In genomic region chr19:2636897-2637683, GRCh38 we compare ENCODE assay signal across 8 cellular contexts.
DNase-seq lines count a peak whose midpoint lies in the region; ATAC-seq and TF ChIP-seq lines count a peak whose summit lies in the region.

No MANE protein-coding gene starts in this region.

- peaks cover 14% of the 10 kb centered on the region for H3K27me3 Mint-ChIP-seq in H9 (ENCODE audit: low read depth)

- H3K14ac ChIP-seq in H9 (ENCODE audit: insufficient read depth, low read length): no peak overlapping the region

- WGBS in H9 (ENCODE audit: extremely low coverage, insufficient read length, low lambda C conversion rate): no CpG with 5 or more reads among the region's 37 CpGs

- H3K4me2 ChIP-seq in H9 (ENCODE audit: insufficient read depth, insufficient read length, low read length): peak overlapping the region; percentile 50

- H3K9me3 Mint-ChIP-seq in H9: peaks cover 0 to 3% of the 10 kb centered on the region in 2 experiments; a peak in 1 of 5 replicates

- peaks cover 7 to 14% of the 10 kb centered on the region in 2 experiments for H3K4me1 Mint-ChIP-seq in H9

- H3K18ac ChIP-seq in H9 (ENCODE audit: insufficient read length, low read depth, low read length): no peak overlapping the region

- H3K4me3 Mint-ChIP-seq in H9: peak overlapping the region; percentile 36 to 69

- H2BK5ac ChIP-seq in H9 (ENCODE audit: insufficient read length, low read length): no peak overlapping the region

- no peak overlapping the region for H3K23ac ChIP-seq in H9 (ENCODE audit: insufficient read length, low read depth, low read length)

- peaks cover 4% of the 10 kb centered on the region for H3K23me2 ChIP-seq in H9 (ENCODE audit: insufficient read length, low read depth, low read length, poor library complexity, severe bottlenecking)

- no peak overlapping the region for H3T11ph ChIP-seq in H9 (ENCODE audit: low read length)

- H3K4ac ChIP-seq in H9 (ENCODE audit: low read depth, low read length): no peak overlapping the region

- peaks cover 14% of the 10 kb centered on the region for H3K27me3 ChIP-seq in AG04450 (ENCODE audit: control insufficient read depth, insufficient read depth, low read length)
- H3K27me3 ChIP-seq in H9 (ENCODE audit: insufficient read depth, low read length): no peaks in the 10 kb centered on the region
- no peaks in the 10 kb centered on the region for H3K27me3 ChIP-seq in right atrium auricular region

- H3K36me3 ChIP-seq in right atrium auricular region: no peaks in the 10 kb centered on the region

- no peak overlapping the region for H2BK12ac ChIP-seq in H9 (ENCODE audit: insufficient read length, low read depth, low read length)

- intact Hi-C loops in sciatic nerve (cut with DNase I): no loop called here

- TF ChIP-seq CTCF in AG04450 (IDR thresholded peaks at IDR 0.05; ENCODE audit: low read depth, low read length) (peak; percentile 85), H9 (conservative IDR thresholded peaks at IDR 0.05) (peak; percentile 77), right atrium auricular region (IDR thresholded peaks at IDR 0.05) (peak; percentile 96)

- H4K5ac ChIP-seq in H9 (ENCODE audit: insufficient read length, low read depth, low read length): no peak overlapping the region

- H3K79me1 ChIP-seq in H9 (ENCODE audit: insufficient read depth, low read depth, low read length, poor library complexity, severe bottlenecking): no peaks in the 10 kb centered on the region

- no peak overlapping the region for H3K27ac ChIP-seq in AG04450 (ENCODE audit: low read depth, low read length)
- H3K27ac ChIP-seq in H9 (ENCODE audit: insufficient read length, low read depth, low read length): no peak overlapping the region
- peak overlapping the region in 1 of 2 donors; percentile 89 for H3K27ac ChIP-seq in right atrium auricular region

- H3K4me3 ChIP-seq in AG04450 (ENCODE audit: low read depth, low read length): no peak overlapping the region
- H3K4me3 ChIP-seq in right atrium auricular region: no peak overlapping the region

- no peak overlapping the region for H2BK20ac ChIP-seq in H9 (ENCODE audit: low read depth, low read length, poor library complexity, severe bottlenecking)

- ATAC-seq in sciatic nerve (peak; percentile 53), HG02763 (IDR thresholded peaks at IDR 0.05; ENCODE audit: unreplicated experiment) (no peak), HG02759 (IDR thresholded peaks at IDR 0.05; ENCODE audit: unreplicated experiment) (no peak)

- no peak overlapping the region for H2BK120ac ChIP-seq in H9 (ENCODE audit: low read depth, low read length, poor library complexity, severe bottlenecking)

- peak overlapping the region in 2 of 3 experiments; percentile 31 to 73; a peak in 3 of 7 replicates for H3K27ac Mint-ChIP-seq in H9

- H3K4me1 ChIP-seq in H9 (ENCODE audit: insufficient read depth, low read length) (no peaks in the 10 kb centered on the region), right atrium auricular region (peaks cover 0 to 42% of the 10 kb centered on the region in 2 donors)

- H4K91ac ChIP-seq in H9 (ENCODE audit: insufficient read length, low read depth, low read length): no peak overlapping the region

- H2BK15ac ChIP-seq in H9 (ENCODE audit: low read depth, low read length): no peak overlapping the region

- no peaks in the 10 kb centered on the region for H3K79me2 ChIP-seq in H9 (ENCODE audit: insufficient read depth, low read length)

- no peak overlapping the region for H3K9ac ChIP-seq in H9 (ENCODE audit: extremely low read depth, insufficient read length, low read length)

- H4K8ac ChIP-seq in H9 (replicated peaks; ENCODE audit: insufficient read length, low read depth, low read length): no peak overlapping the region

- H2AFZ ChIP-seq in H9 (ENCODE audit: low read length): no peak overlapping the region

- DNase-seq in AG04450 (ENCODE audit: low read depth, low spot score) (no peak), H9 (peak; percentile 86), T-helper 1 cell (peak; percentile 50 to 71 (median 67)), amygdala (lab: John Stamatoyannopoulos, UW) (peak in 41 of 56 donors; percentile 14 to 76 (median 50)), right atrium auricular region (ENCODE audit: low spot score) (no peak), sciatic nerve (ENCODE audit: low spot score) (peak; percentile 82)

- no peak overlapping the region for H3K56ac ChIP-seq in H9 (ENCODE audit: insufficient read length, low read depth, low read length)

- H2AK5ac ChIP-seq in H9 (ENCODE audit: insufficient read length, low read length): no peak overlapping the region

- CTCF ChIA-PET in AG04450 (lab: Charles Lee): interaction anchor here (0.6 to 2.5 kb wide), 17 partner anchors 8 to 1580 kb away, joined by 3 to 16 read pairs (median 4); partner anchors contain the start of genes GADD45B, GNG7, LMNB2 and TIMM13

- H4K20me1 ChIP-seq in H9 (ENCODE audit: control insufficient read depth, insufficient read depth, insufficient read length): no peaks in the 10 kb centered on the region

- H3K9me3 ChIP-seq in AG04450 (ENCODE audit: control insufficient read depth, insufficient read depth, low read length) (no peaks in the 10 kb centered on the region; the same call in 1 of the 2 replicates), H9 (ENCODE audit: control insufficient read depth, low read depth, low read length) (no peaks in the 10 kb centered on the region), right atrium auricular region (no peaks in the 10 kb centered on the region)

- POLR2A ChIA-PET in AG04450 (lab: Yijun Ruan, JAX): interaction anchor here (0.6 to 1.6 kb wide), 3 partner anchors 38 to 161 kb away, joined by 4 to 15 read pairs (median 7); partner anchors contain the start of gene GADD45B

- peaks cover 0 to 2% (median 0%) of the 10 kb centered on the region in 3 experiments; a peak in 1 of 7 replicates for H3K36me3 Mint-ChIP-seq in H9 (ENCODE audit: insufficient read depth in 1 of 3, low read depth in 3 of 3)

Comparison
In these comparisons a context has a peak if more than half of its experiments do, and no peak if none do; other contexts are left out.
1. DNase-seq: peak in H9 (single experiment), T-helper 1 cell (5 of 5), amygdala (41 of 56) and sciatic nerve (single experiment); none in AG04450 (single experiment) and right atrium auricular region (single experiment).
2. Peak in every context shown above with its lines, with median percentiles within 50 percentile points of each other: CTCF ChIP-seq.